In genomic region chr10:132576671-132577349, GRCh38 we compare ENCODE assay signal across 12 cellular contexts.
"Had no signal": no experiment of that assay in that cellular context is flagged by ENCODE, and none has a peak within 500 bp of the region (broad histone marks: within the 10 kb centered on the region; RNA-seq: fewer than 3 reads in every experiment).

No MANE protein-coding gene starts in this region.

- H3K27me3 Mint-ChIP-seq: progenitor cell of endocrine pancreas had no signal

- H3K27ac Mint-ChIP-seq: progenitor cell of endocrine pancreas had no signal

- H3K27me3 ChIP-seq: right lobe of liver, spleen, upper lobe of left lung had no signal

- H3K9me3 Mint-ChIP-seq: activated naive CD4-positive, alpha-beta T cell treated with anti-CD3 and anti-CD28 coated beads, Interleukin-2, amount 50 U/mL, for 72 hours had no signal

- H3K36me3 ChIP-seq: right lobe of liver, upper lobe of left lung had no signal

- DNase-seq: activated CD4-positive, alpha-beta T cell treated with anti-CD3 and anti-CD28 coated beads, Interleukin-2, amount 50 U/mL, for 1 hour; activated effector memory CD4-positive, alpha-beta T cell treated with Interleukin-2 at 50 U/mL for 16 hours; activated T-cell treated with anti-CD3 and anti-CD28 coated beads, Interleukin-2, amount 50 U/mL, for 1 hour; spleen; stimulated activated CD4-positive, alpha-beta T cell treated with anti-CD3 and anti-CD28 coated beads, Interleukin-1b, Interleukin-23, amount 100 ng/mL, for 48 hours; stimulated activated naive CD4-positive, alpha-beta T cell; T-helper 2 cell had no signal

- H3K9me3 ChIP-seq: right lobe of liver, spleen, upper lobe of left lung had no signal

- H3K4me3 ChIP-seq: right lobe of liver, upper lobe of left lung had no signal

- ATAC-seq: esophagus mucosa had no signal
